In genomic region chr19:51124729-51125128, GRCh38 we compare ENCODE assay signal across 11 cellular contexts. TPM values are rescaled to one million over a fixed set of nuclear protein-coding genes. Genes with fewer than 3 reads are reported as not detected.
DNase-seq lines count a peak whose midpoint lies in the region; ATAC-seq and TF ChIP-seq lines count a peak whose summit lies in the region.
"Had no signal": no experiment of that assay in that cellular context is flagged by ENCODE, and none has a peak within 500 bp of the region (broad histone marks: within the 10 kb centered on the region; RNA-seq: fewer than 3 reads in every experiment).

Gene SIGLEC9 (plus strand): TSS chr19:51124906. CDS start chr19:51124975, 69 bp downstream.

- H3K27ac ChIP-seq in caudate nucleus (ENCODE audit: low read depth, low read length) (peak within 1 kb of the TSS; percentile 24), tibial artery (no peak within 1 kb of the TSS), ascending aorta (peak within 1 kb of the TSS in 1 of 2 donors; percentile 53)

- intact Hi-C loops in tibial artery (cut with DNase I; ENCODE audit: low total_unique reads) (no loop called here), ascending aorta (cut with DNase I) (no loop called here)

- peak; percentile 56 for DNase-seq in activated effector memory CD4-positive, alpha-beta T cell treated with anti-CD3 and anti-CD28 coated beads, Interleukin-2, amount 50 U/mL, for 16 hours
- no peak for DNase-seq in activated effector memory CD4-positive, alpha-beta T cell treated with Interleukin-2 at 50 U/mL for 16 hours
- peak in 3 of 61 donors; percentile 7 to 12 (median 8) for DNase-seq in caudate nucleus (lab: John Stamatoyannopoulos, UW)
- no peak for DNase-seq in mesenteric fat pad (ENCODE audit: low spot score)
- DNase-seq in tibial artery: peak; percentile 65 to 75
- no peak for DNase-seq in ascending aorta (ENCODE audit: low spot score in 2 of 2)
- DNase-seq in SHP77 treated with DMSO at 0.1 percent for 48 hours (lab: John Stamatoyannopoulos, UW): no peak
- DNase-seq: AML-193; stimulated activated CD4-positive, alpha-beta T cell treated with anti-CD3 and anti-CD28 coated beads, Interleukin-1b, Interleukin-23, amount 100 ng/mL, for 48 hours had no signal

- H3K36me3 ChIP-seq in tibial artery (no peaks in the 10 kb centered on the region), ascending aorta (no peaks in the 10 kb centered on the region)

- peaks cover 0 to 30% of the 10 kb centered on the region in 2 donors for H3K27me3 ChIP-seq in tibial artery
- H3K27me3 ChIP-seq in ascending aorta: no peaks in the 10 kb centered on the region

- H3K4me3 ChIP-seq in tibial artery: peak within 1 kb of the TSS; percentile 8 to 27
- H3K4me3 ChIP-seq in ascending aorta: peak within 1 kb of the TSS in 1 of 2 donors; percentile 15

- H3K4me1 ChIP-seq in tibial artery (no peaks in the 10 kb centered on the region), ascending aorta (no peaks in the 10 kb centered on the region)

- no peak for TF ChIP-seq CTCF in tibial artery (IDR thresholded peaks at IDR 0.05)
- no peak for TF ChIP-seq CTCF in ascending aorta (IDR thresholded peaks at IDR 0.05)

- ATAC-seq in HG03175 (IDR thresholded peaks at IDR 0.05; ENCODE audit: unreplicated experiment): no peak

- no peaks in the 10 kb centered on the region for H3K9me3 ChIP-seq in tibial artery
- no peaks in the 10 kb centered on the region for H3K9me3 ChIP-seq in ascending aorta

RNA-seq across cellular contexts. Expression of gene SIGLEC9, which starts in this region (rescaled TPM):
- total RNA-seq in mesenteric fat pad: 19.0 TPM
- 0.85 TPM for total RNA-seq in ascending aorta
- total RNA-seq: astrocyte had no signal

Comparison
In these comparisons a context has a peak if more than half of its experiments do, and no peak if none do; other contexts are left out.
1. RNA of gene SIGLEC9 (total RNA-seq): 19.0 TPM in mesenteric fat pad (single experiment); 0.85 TPM in ascending aorta (single experiment); every median in the first group is over 10 times any median in the second.
2. DNase-seq: peak in activated effector memory CD4-positive, alpha-beta T cell treated with anti-CD3 and anti-CD28 coated beads, Interleukin-2, amount 50 U/mL, for 16 hours (single experiment) and tibial artery (2 of 2); none in activated effector memory CD4-positive, alpha-beta T cell treated with Interleukin-2 at 50 U/mL for 16 hours (single experiment), mesenteric fat pad (single experiment), ascending aorta (0 of 2) and SHP77 treated with DMSO at 0.1 percent for 48 hours (single experiment).